Comparison of ENCODE assay signal across 18 cellular contexts in the genomic region with DNA sequence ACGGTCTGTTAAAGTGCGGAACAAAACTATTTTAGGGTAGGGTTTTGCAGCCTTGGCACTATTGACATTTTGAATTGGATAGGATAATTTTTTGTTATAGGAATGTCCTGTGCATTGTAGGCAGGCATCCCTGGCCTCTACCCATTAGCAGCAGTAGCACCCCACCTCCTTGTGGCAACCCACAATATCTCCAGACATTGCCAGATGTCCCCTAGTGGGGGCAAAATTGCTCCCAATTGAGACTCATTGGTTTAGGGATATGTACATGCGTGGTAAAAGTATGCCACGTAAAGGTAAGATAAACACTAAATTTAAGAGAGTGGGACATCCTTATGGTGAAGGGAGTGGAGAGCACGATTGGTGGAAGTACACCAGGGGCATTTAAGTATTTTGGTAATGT. TPM values are rescaled to one million over a fixed set of nuclear protein-coding genes. Genes with fewer than 3 reads are reported as not detected.
DNase-seq lines count a peak whose midpoint lies in the region; ATAC-seq and TF ChIP-seq lines count a peak whose summit lies in the region.
"Had no signal": no experiment of that assay in that cellular context is flagged by ENCODE, and none has a peak within 500 bp of the region (broad histone marks: within the 10 kb centered on the region; RNA-seq: fewer than 3 reads in every experiment).

No MANE protein-coding gene starts in this region.

- peaks cover 50% of the 10 kb centered on the region for H4K20me1 ChIP-seq in GM23338 (replicated peaks; ENCODE audit: insufficient read depth)

- H3K27ac Mint-ChIP-seq in GM23338 (no peak overlapping the region), neural crest cell (ENCODE audit: unreplicated experiment) (no peak overlapping the region)
- H3K27ac Mint-ChIP-seq: activated CD8-positive, alpha-beta T cell treated with anti-CD3 and anti-CD28 coated beads, Interleukin-2, amount 10 ng/mL, durations not matched to agents 7 days and 5 days; activated naive CD4-positive, alpha-beta T cell treated with anti-CD3 and anti-CD28 coated beads, Interleukin-2, amount 50 U/mL, for 72 hours; nephron progenitor cell; progenitor cell of endocrine pancreas had no signal

- H3K4me3 ChIP-seq in GM23338, result no peak overlapping the region
- H3K4me3 ChIP-seq: SJSA1, testis had no signal

- H2AFZ ChIP-seq in GM23338, result no peak overlapping the region

- no peaks in the 10 kb centered on the region for H3K27me3 ChIP-seq in GM23338 (ENCODE audit: insufficient read depth)
- H3K27me3 ChIP-seq: SJSA1, testis had no signal

- H3K9me2 ChIP-seq in GM23338 (ENCODE audit: insufficient read depth), result no peaks in the 10 kb centered on the region

- H3K4me2 ChIP-seq in GM23338, result no peak overlapping the region

- H3K4me1 ChIP-seq in GM23338 (ENCODE audit: insufficient read depth), result peaks cover 28% of the 10 kb centered on the region

- peaks cover 83% of the 10 kb centered on the region for H3K79me2 ChIP-seq in GM23338 (replicated peaks; ENCODE audit: insufficient read depth)

- H3K27ac ChIP-seq in GM23338 (ENCODE audit: low read depth), result no peak overlapping the region
- H3K27ac ChIP-seq: SJSA1, testis had no signal

- H3F3A ChIP-seq in GM23338 (replicated peaks; ENCODE audit: low read depth), result no peaks in the 10 kb centered on the region

- H3K27me3 Mint-ChIP-seq in GM23338 (ENCODE audit: insufficient read depth, low read depth, poor library complexity), result peaks cover 9% of the 10 kb centered on the region
- H3K27me3 Mint-ChIP-seq in neural crest cell (ENCODE audit: low read depth), result no peaks in the 10 kb centered on the region
- H3K27me3 Mint-ChIP-seq: progenitor cell of endocrine pancreas had no signal

- H3K4me1 Mint-ChIP-seq in GM23338, result peaks cover 46% of the 10 kb centered on the region
- H3K4me1 Mint-ChIP-seq in neural crest cell, result peaks cover 53% of the 10 kb centered on the region

- H3K36me3 Mint-ChIP-seq in GM23338 (ENCODE audit: low read depth) (no peaks in the 10 kb centered on the region; the same call in 2 of the 3 replicates), neural crest cell (ENCODE audit: low read depth) (no peaks in the 10 kb centered on the region)
- H3K36me3 Mint-ChIP-seq: activated naive CD4-positive, alpha-beta T cell treated with anti-CD3 and anti-CD28 coated beads, Interleukin-2, amount 50 U/mL, for 72 hours had no signal

- TF ChIP-seq CTCF in GM23338 (conservative IDR thresholded peaks at IDR 0.05; ENCODE audit: low read depth in 2 of 2), result peak; percentile 20 to 21; a peak in 3 of 4 replicates
- TF ChIP-seq CTCF in neural crest cell (conservative IDR thresholded peaks at IDR 0.05), result no peak

- H3K36me3 ChIP-seq in GM23338 (ENCODE audit: insufficient read depth), result no peaks in the 10 kb centered on the region

- H3K9me3 Mint-ChIP-seq in GM23338 (no peaks in the 10 kb centered on the region), neural crest cell (no peaks in the 10 kb centered on the region)
- H3K9me3 Mint-ChIP-seq: activated naive CD4-positive, alpha-beta T cell treated with anti-CD3 and anti-CD28 coated beads, Interleukin-2, amount 50 U/mL, for 72 hours; activated T-cell treated with anti-CD3 and anti-CD28 coated beads, Interleukin-2, amount 50 U/mL, for 72 hours; nephron progenitor cell had no signal

- no peak overlapping the region for H3K4me3 Mint-ChIP-seq in GM23338
- H3K4me3 Mint-ChIP-seq in neural crest cell, result peak overlapping the region; percentile 77
- H3K4me3 Mint-ChIP-seq: activated CD8-positive, alpha-beta T cell treated with anti-CD3 and anti-CD28 coated beads, Interleukin-2, amount 10 ng/mL, durations not matched to agents 7 days and 5 days had no signal

- ATAC-seq in GM23338, result no peak
- no peak for ATAC-seq in GM19455 (IDR thresholded peaks at IDR 0.05; ENCODE audit: unreplicated experiment)
- ATAC-seq in HG02642 (IDR thresholded peaks at IDR 0.05; ENCODE audit: poor library complexity, unreplicated experiment), result no peak
- ATAC-seq: activated CD8-positive, alpha-beta T cell treated with anti-CD3 and anti-CD28 coated beads, Interleukin-2, amount 10 ng/mL, durations not matched to agents 7 days and 5 days; activated naive CD4-positive, alpha-beta T cell treated with anti-CD3 and anti-CD28 coated beads, Interleukin-2, amount 50 U/mL, for 72 hours; activated T-cell treated with anti-CD3 and anti-CD28 coated beads, Interleukin-2, amount 50 U/mL, for 72 hours; left ventricle myocardium superior; PC-3 had no signal

- DNase-seq in GM23338 (ENCODE audit: low spot score) (peak; percentile 31), NCI-H69 (lab: John Stamatoyannopoulos, UW) (peak; percentile 50), neural crest cell (ENCODE audit: low read depth, low spot score) (no peak), foreskin melanocyte (no peak)
- DNase-seq in central memory CD4-positive, alpha-beta T cell, result peak; percentile 15
- DNase-seq: activated CD8-positive, alpha-beta T cell treated with anti-CD3 and anti-CD28 coated beads, Interleukin-2, amount 10 ng/mL, durations not matched to agents 7 days and 5 days; activated T-cell treated with anti-CD3 and anti-CD28 coated beads, Interleukin-2, amount 50 U/mL, for 72 hours; left ventricle myocardium superior; NCI-H1436 treated with DMSO at 0.1 percent for 48 hours; NCI-H526 treated with DMSO at 0.1 percent for 48 hours; nephron progenitor cell; PC-3; testis had no signal

TF ChIP-seq in GM23338, 12 proteins besides CTCF, POLR2A, EP300 and RAD21:
- TF ChIP-seq NANOG (IDR thresholded peaks at IDR 0.05; ENCODE audit: borderline replicate concordance), result no peak
- TF ChIP-seq ZNF331 (CRISPR knock-in tag; IDR thresholded peaks at IDR 0.05; ENCODE audit: low read depth), result no peak
- no peak for TF ChIP-seq EZH2phosphoT487 (IDR thresholded peaks at IDR 0.05; ENCODE audit: unreplicated experiment)
- TF ChIP-seq, protein P1, sequence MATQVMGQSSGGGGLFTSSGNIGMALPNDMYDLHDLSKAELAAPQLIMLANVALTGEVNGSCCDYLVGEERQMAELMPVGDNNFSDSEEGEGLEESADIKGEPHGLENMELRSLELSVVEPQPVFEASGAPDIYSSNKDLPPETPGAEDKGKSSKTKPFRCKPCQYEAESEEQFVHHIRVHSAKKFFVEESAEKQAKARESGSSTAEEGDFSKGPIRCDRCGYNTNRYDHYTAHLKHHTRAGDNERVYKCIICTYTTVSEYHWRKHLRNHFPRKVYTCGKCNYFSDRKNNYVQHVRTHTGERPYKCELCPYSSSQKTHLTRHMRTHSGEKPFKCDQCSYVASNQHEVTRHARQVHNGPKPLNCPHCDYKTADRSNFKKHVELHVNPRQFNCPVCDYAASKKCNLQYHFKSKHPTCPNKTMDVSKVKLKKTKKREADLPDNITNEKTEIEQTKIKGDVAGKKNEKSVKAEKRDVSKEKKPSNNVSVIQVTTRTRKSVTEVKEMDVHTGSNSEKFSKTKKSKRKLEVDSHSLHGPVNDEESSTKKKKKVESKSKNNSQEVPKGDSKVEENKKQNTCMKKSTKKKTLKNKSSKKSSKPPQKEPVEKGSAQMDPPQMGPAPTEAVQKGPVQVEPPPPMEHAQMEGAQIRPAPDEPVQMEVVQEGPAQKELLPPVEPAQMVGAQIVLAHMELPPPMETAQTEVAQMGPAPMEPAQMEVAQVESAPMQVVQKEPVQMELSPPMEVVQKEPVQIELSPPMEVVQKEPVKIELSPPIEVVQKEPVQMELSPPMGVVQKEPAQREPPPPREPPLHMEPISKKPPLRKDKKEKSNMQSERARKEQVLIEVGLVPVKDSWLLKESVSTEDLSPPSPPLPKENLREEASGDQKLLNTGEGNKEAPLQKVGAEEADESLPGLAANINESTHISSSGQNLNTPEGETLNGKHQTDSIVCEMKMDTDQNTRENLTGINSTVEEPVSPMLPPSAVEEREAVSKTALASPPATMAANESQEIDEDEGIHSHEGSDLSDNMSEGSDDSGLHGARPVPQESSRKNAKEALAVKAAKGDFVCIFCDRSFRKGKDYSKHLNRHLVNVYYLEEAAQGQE (IDR thresholded peaks at IDR 0.05; ENCODE audit: unreplicated experiment), result no peak
- no peak for TF ChIP-seq CREB1 (CRISPR knock-in tag; IDR thresholded peaks at IDR 0.05; ENCODE audit: low read depth)
- no peak for TF ChIP-seq EZH2 (IDR thresholded peaks at IDR 0.05; ENCODE audit: low read depth, unreplicated experiment)
- TF ChIP-seq, protein P2, sequence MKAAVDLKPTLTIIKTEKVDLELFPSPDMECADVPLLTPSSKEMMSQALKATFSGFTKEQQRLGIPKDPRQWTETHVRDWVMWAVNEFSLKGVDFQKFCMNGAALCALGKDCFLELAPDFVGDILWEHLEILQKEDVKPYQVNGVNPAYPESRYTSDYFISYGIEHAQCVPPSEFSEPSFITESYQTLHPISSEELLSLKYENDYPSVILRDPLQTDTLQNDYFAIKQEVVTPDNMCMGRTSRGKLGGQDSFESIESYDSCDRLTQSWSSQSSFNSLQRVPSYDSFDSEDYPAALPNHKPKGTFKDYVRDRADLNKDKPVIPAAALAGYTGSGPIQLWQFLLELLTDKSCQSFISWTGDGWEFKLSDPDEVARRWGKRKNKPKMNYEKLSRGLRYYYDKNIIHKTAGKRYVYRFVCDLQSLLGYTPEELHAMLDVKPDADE (IDR thresholded peaks at IDR 0.05), result no peak

RNA-seq across cellular contexts. Expression of a gene that starts 4.6 kb away (rescaled TPM):
- total RNA-seq in GM23338 (2014; rRNA removed; shearing (Covaris generic)), result 56.7 and 59.0 TPM in 2 replicates
- polyA plus RNA-seq in GM23338 (2016; fragmentation: Nextera tagmentation; extraction: Ambion mirVana), result 10.8 and 11.2 TPM in 2 replicates
- total RNA-seq in neural crest cell, result 90.9 and 93.5 TPM in 2 replicates

RNA-seq across cellular contexts. Expression of a gene that starts 40.7 kb away (rescaled TPM):
- 12.7 and 16.2 TPM in 2 replicates for total RNA-seq in GM23338 (2014; rRNA removed; shearing (Covaris generic))
- 18.7 and 19.9 TPM in 2 replicates for polyA plus RNA-seq in GM23338 (2016; fragmentation: Nextera tagmentation; extraction: Ambion mirVana)
- 21.1 and 24.7 TPM in 2 replicates for total RNA-seq in neural crest cell

Comparison
In these comparisons a context has a peak if more than half of its experiments do, and no peak if none do; other contexts are left out.
1. DNase-seq: peak in GM23338 (single experiment), NCI-H69 (single experiment) and central memory CD4-positive, alpha-beta T cell (single experiment); none in neural crest cell (single experiment) and foreskin melanocyte (single experiment).